Comparison of ENCODE assay signal across 1 cellular context in genomic region chr9:74499770-74500583, GRCh38.
TF ChIP-seq lines count a peak whose summit lies in the region.

No MANE protein-coding gene starts in this region.

TF ChIP-seq in H1, 55 proteins besides CTCF, POLR2A, EP300 and RAD21 (continued from another document):
- TF ChIP-seq GTF2F1 (IDR thresholded peaks at IDR 0.05; ENCODE audit: borderline replicate concordance, low read depth, low read length): no peak
- TF ChIP-seq ZNF274 (IDR thresholded peaks at IDR 0.05; ENCODE audit: borderline replicate concordance, extremely low read depth, low read length): no peak
- no peak for TF ChIP-seq JUN (IDR thresholded peaks at IDR 0.05; ENCODE audit: low read depth, low read length)
- TF ChIP-seq NANOG (IDR thresholded peaks at IDR 0.05; ENCODE audit: insufficient read depth, low read depth, low read length, poor library complexity, severe bottlenecking): no peak
- no peak for TF ChIP-seq TAF7 (optimal IDR thresholded peaks at IDR 0.05; ENCODE audit: borderline replicate concordance, low read depth, low read length)
- 0 out of 4 replicates have a peak, but pooled peaks of 1 of the 2 experiments have one; percentile 11 for TF ChIP-seq SIN3A (conservative IDR thresholded peaks at IDR 0.05 in 1 of 2, IDR thresholded peaks at IDR 0.05 in 1 of 2; ENCODE audit: low read depth in 1 of 2, low read length in 2 of 2)
- no peak for TF ChIP-seq CBX8 (IDR thresholded peaks at IDR 0.05; ENCODE audit: borderline replicate concordance, low read depth, low read length)
- no peak for TF ChIP-seq NRF1 (IDR thresholded peaks at IDR 0.05; ENCODE audit: low read depth, low read length)
- TF ChIP-seq, protein P1, sequence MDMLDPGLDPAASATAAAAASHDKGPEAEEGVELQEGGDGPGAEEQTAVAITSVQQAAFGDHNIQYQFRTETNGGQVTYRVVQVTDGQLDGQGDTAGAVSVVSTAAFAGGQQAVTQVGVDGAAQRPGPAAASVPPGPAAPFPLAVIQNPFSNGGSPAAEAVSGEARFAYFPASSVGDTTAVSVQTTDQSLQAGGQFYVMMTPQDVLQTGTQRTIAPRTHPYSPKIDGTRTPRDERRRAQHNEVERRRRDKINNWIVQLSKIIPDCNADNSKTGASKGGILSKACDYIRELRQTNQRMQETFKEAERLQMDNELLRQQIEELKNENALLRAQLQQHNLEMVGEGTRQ (IDR thresholded peaks at IDR 0.05; ENCODE audit: low read length): no peak
- TF ChIP-seq CBX5 (IDR thresholded peaks at IDR 0.05; ENCODE audit: low read depth, low read length): no peak
- TF ChIP-seq TBP (IDR thresholded peaks at IDR 0.05; ENCODE audit: low read depth, low read length): no peak
- no peak for TF ChIP-seq FOSL1 (IDR thresholded peaks at IDR 0.05; ENCODE audit: insufficient read depth, low read depth, low read length)
- TF ChIP-seq, protein P2, sequence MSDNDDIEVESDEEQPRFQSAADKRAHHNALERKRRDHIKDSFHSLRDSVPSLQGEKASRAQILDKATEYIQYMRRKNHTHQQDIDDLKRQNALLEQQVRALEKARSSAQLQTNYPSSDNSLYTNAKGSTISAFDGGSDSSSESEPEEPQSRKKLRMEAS (IDR thresholded peaks at IDR 0.05): 0 out of 2 replicates have a peak, but pooled peaks have one; percentile 26
- TF ChIP-seq SP2 (IDR thresholded peaks at IDR 0.05; ENCODE audit: low read length): no peak
- no peak for TF ChIP-seq CTBP2 (IDR thresholded peaks at IDR 0.05; ENCODE audit: borderline replicate concordance, insufficient read depth, insufficient read length, low read length)
- no peak for TF ChIP-seq EGR1 (IDR thresholded peaks at IDR 0.05; ENCODE audit: borderline replicate concordance, low read depth, low read length)
- TF ChIP-seq TCF12 (IDR thresholded peaks at IDR 0.05; ENCODE audit: low read depth, low read length): no peak
- TF ChIP-seq SP1 (IDR thresholded peaks at IDR 0.05; ENCODE audit: low read depth, low read length): no peak
- TF ChIP-seq HDAC6 (IDR thresholded peaks at IDR 0.05; ENCODE audit: low read depth, low read length): no peak
- no peak for TF ChIP-seq KDM5A (IDR thresholded peaks at IDR 0.05; ENCODE audit: low read length)
- no peak for TF ChIP-seq SP4 (IDR thresholded peaks at IDR 0.05; ENCODE audit: low read length)
- TF ChIP-seq SAP30 (IDR thresholded peaks at IDR 0.05; ENCODE audit: insufficient read depth, insufficient replicate concordance, low read length): no peak
- TF ChIP-seq RFX5 (IDR thresholded peaks at IDR 0.05; ENCODE audit: borderline replicate concordance, low read depth, low read length): no peak
- TF ChIP-seq GABPA (IDR thresholded peaks at IDR 0.05; ENCODE audit: borderline replicate concordance, insufficient read depth, low read length): no peak
- no peak for TF ChIP-seq SIRT6 (IDR thresholded peaks at IDR 0.05; ENCODE audit: low read length)
- TF ChIP-seq KDM4A (IDR thresholded peaks at IDR 0.05; ENCODE audit: low read depth, low read length, severe bottlenecking): peak; percentile 64
- TF ChIP-seq CHD1 (IDR thresholded peaks at IDR 0.05; ENCODE audit: low read depth, low read length): no peak
- peak; percentile 52; the same call in 1 of the 2 replicates for TF ChIP-seq CREB1 (IDR thresholded peaks at IDR 0.05)
- TF ChIP-seq BCL11A (IDR thresholded peaks at IDR 0.05; ENCODE audit: low read depth in 2 of 2, low read length in 2 of 2): no peak
- TF ChIP-seq RBBP5 (IDR thresholded peaks at IDR 0.05; ENCODE audit: borderline replicate concordance, low read depth, low read length): no peak
- no peak for TF ChIP-seq KDM1A (IDR thresholded peaks at IDR 0.05; ENCODE audit: borderline replicate concordance, low read length)
- no peak for TF ChIP-seq HDAC2 (IDR thresholded peaks at IDR 0.05; ENCODE audit: borderline replicate concordance in 1 of 2, low read depth in 2 of 2, low read length in 2 of 2)
- no peak for TF ChIP-seq RXRA (IDR thresholded peaks at IDR 0.05; ENCODE audit: insufficient read depth, low read depth, low read length)
- no peak for TF ChIP-seq SRF (IDR thresholded peaks at IDR 0.05; ENCODE audit: low read depth, low read length)
- no peak for TF ChIP-seq POU5F1 (IDR thresholded peaks at IDR 0.05; ENCODE audit: low read depth, low read length)
- peak; percentile 65; the same call in 1 of the 2 replicates for TF ChIP-seq E2F6 (IDR thresholded peaks at IDR 0.05)
